Comparison of ENCODE assay signal across 2 cellular contexts in genomic region chr15:79962921-79963320, GRCh38. TPM values are rescaled to one million over a fixed set of nuclear protein-coding genes. Genes with fewer than 3 reads are reported as not detected.
"Had no signal": no experiment of that assay in that cellular context is flagged by ENCODE, and none has a peak within 500 bp of the region (broad histone marks: within the 10 kb centered on the region; RNA-seq: fewer than 3 reads in every experiment).

No MANE protein-coding gene starts in this region.

RNA-seq across cellular contexts. Expression of gene BCL2A1, which starts 8.1 kb away (rescaled TPM):
- total RNA-seq: LHCN-M2, MCF 10A had no signal
